ENCODE assay signal across 1 cellular context in the genomic region with DNA sequence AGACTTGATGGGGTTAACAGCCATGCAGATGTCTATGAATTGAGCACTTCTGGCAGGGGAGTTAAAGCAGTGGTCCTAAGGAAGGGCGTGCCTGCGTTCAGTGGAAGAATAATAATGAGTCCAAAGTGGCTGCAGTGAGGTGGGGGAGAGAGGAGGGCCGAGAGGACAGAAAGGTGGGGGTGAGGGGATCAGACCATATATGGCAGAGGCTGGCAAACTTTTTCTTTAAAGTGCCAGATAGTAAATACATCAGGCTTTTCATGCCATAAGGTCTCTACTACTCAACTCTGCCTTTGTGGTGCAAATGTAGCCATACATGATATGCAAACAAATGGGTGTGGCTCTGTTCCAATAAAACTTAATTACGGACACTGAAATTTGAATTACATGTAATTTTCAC.
TF ChIP-seq lines count a peak whose summit lies in the region.

No MANE protein-coding gene starts in this region.

TF ChIP-seq in GM23338, 12 proteins besides CTCF, POLR2A, EP300 and RAD21:
- TF ChIP-seq, protein P1, sequence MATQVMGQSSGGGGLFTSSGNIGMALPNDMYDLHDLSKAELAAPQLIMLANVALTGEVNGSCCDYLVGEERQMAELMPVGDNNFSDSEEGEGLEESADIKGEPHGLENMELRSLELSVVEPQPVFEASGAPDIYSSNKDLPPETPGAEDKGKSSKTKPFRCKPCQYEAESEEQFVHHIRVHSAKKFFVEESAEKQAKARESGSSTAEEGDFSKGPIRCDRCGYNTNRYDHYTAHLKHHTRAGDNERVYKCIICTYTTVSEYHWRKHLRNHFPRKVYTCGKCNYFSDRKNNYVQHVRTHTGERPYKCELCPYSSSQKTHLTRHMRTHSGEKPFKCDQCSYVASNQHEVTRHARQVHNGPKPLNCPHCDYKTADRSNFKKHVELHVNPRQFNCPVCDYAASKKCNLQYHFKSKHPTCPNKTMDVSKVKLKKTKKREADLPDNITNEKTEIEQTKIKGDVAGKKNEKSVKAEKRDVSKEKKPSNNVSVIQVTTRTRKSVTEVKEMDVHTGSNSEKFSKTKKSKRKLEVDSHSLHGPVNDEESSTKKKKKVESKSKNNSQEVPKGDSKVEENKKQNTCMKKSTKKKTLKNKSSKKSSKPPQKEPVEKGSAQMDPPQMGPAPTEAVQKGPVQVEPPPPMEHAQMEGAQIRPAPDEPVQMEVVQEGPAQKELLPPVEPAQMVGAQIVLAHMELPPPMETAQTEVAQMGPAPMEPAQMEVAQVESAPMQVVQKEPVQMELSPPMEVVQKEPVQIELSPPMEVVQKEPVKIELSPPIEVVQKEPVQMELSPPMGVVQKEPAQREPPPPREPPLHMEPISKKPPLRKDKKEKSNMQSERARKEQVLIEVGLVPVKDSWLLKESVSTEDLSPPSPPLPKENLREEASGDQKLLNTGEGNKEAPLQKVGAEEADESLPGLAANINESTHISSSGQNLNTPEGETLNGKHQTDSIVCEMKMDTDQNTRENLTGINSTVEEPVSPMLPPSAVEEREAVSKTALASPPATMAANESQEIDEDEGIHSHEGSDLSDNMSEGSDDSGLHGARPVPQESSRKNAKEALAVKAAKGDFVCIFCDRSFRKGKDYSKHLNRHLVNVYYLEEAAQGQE (IDR thresholded peaks at IDR 0.05; ENCODE audit: unreplicated experiment) = no peak
- TF ChIP-seq STAT1 (IDR thresholded peaks at IDR 0.05; ENCODE audit: unreplicated experiment) (no peak), JUNB (IDR thresholded peaks at IDR 0.05; ENCODE audit: unreplicated experiment) (no peak), NANOG (IDR thresholded peaks at IDR 0.05; ENCODE audit: borderline replicate concordance) (no peak), ETS1 (IDR thresholded peaks at IDR 0.05) (no peak), EZH2 (IDR thresholded peaks at IDR 0.05; ENCODE audit: low read depth, unreplicated experiment) (no peak), EZH2phosphoT487 (IDR thresholded peaks at IDR 0.05; ENCODE audit: unreplicated experiment) (no peak), ZNF331 (CRISPR knock-in tag; IDR thresholded peaks at IDR 0.05; ENCODE audit: low read depth) (no peak), CREB1 (CRISPR knock-in tag; IDR thresholded peaks at IDR 0.05; ENCODE audit: low read depth) (no peak), ZNF114 (CRISPR knock-in tag; IDR thresholded peaks at IDR 0.05) (no peak), ZNF462 (CRISPR knock-in tag; IDR thresholded peaks at IDR 0.05) (no peak), POLR2AphosphoS5 (IDR thresholded peaks at IDR 0.05; ENCODE audit: low read depth) (no peak)
